ENCODE assay signal across 22 cellular contexts in genomic region chr3:24500806-24501205, GRCh38.
"Had no signal": no experiment of that assay in that cellular context is flagged by ENCODE, and none has a peak within 500 bp of the region (broad histone marks: within the 10 kb centered on the region; RNA-seq: fewer than 3 reads in every experiment).

No MANE protein-coding gene starts in this region.

- H3K36me3 ChIP-seq: gastrocnemius medialis, neutrophil, tibial artery had no signal

- ATAC-seq: effector memory CD8-positive, alpha-beta T cell; esophagus mucosa; gastrocnemius medialis; left lobe of liver; natural killer cell treated with Interleukin-12 subunit alpha and Interleukin-12 subunit beta and Interleukin-15 and Interleukin-18, amount 100 ng/mL, for 72 hours; sciatic nerve; stimulated activated effector memory CD8-positive, alpha-beta T cell treated with anti-CD3 and anti-CD28 coated beads, Interleukin-12 subunit alpha, Interleukin-12 subunit beta, amount 100 ng/mL, for 72 hours had no signal

- H3K9me3 ChIP-seq: gastrocnemius medialis, neutrophil, testis, tibial artery had no signal

- H3K9ac ChIP-seq: parathyroid adenoma had no signal

- H2AFZ ChIP-seq: parathyroid adenoma had no signal

- FAIRE-seq: endometrium, kidney had no signal

- H3K79me2 ChIP-seq: parathyroid adenoma had no signal

- H3K27me3 ChIP-seq: gastrocnemius medialis, testis, tibial artery had no signal

- H3K27ac ChIP-seq: epithelial cell of prostate, gastrocnemius medialis, neutrophil, parathyroid adenoma, testis, tibial artery had no signal

- DNase-seq: cortex of kidney; effector memory CD8-positive, alpha-beta T cell; foreskin fibroblast; gastrocnemius medialis; head of caudate nucleus; kidney; stimulated activated CD4-positive, alpha-beta T cell treated with anti-CD3 and anti-CD28 coated beads, Interleukin-2, amount 100 ng/mL, for 24 hours; stimulated activated CD4-positive, alpha-beta T cell treated with anti-CD3 and anti-CD28 coated beads, Interleukin-4, amount 100 ng/mL, for 24 hours; stimulated activated naive CD4-positive, alpha-beta T cell treated with Interleukin-2 at 50 U/mL for 16 hours; substantia nigra; testis; tibial artery had no signal

- H3K4me1 ChIP-seq: parathyroid adenoma, testis had no signal

- H3K4me3 ChIP-seq: gastrocnemius medialis, lung, testis, tibial artery had no signal
